8 cellular contexts compared by ENCODE assay signal in genomic region chr11:76207642-76208378, GRCh38. TPM values are rescaled to one million over a fixed set of nuclear protein-coding genes. Genes with fewer than 3 reads are reported as not detected.
DNase-seq lines count a peak whose midpoint lies in the region; ATAC-seq lines count a peak whose summit lies in the region.

No MANE protein-coding gene starts in this region.

- H3K36me3 Mint-ChIP-seq in activated CD4-positive, alpha-beta memory T cell treated with anti-CD3 and anti-CD28 coated beads, Interleukin-2, amount 10 ng/mL, durations not matched to agents 7 days and 5 days (ENCODE audit: low read depth) = no peaks in the 10 kb centered on the region
- H3K36me3 Mint-ChIP-seq in memory B cell = no peaks in the 10 kb centered on the region

- H3K9me3 Mint-ChIP-seq in activated CD4-positive, alpha-beta memory T cell treated with anti-CD3 and anti-CD28 coated beads, Interleukin-2, amount 10 ng/mL, durations not matched to agents 7 days and 5 days = no peaks in the 10 kb centered on the region
- H3K9me3 Mint-ChIP-seq in memory B cell = no peaks in the 10 kb centered on the region

- peaks cover 22% of the 10 kb centered on the region for H3K4me1 Mint-ChIP-seq in activated CD4-positive, alpha-beta memory T cell treated with anti-CD3 and anti-CD28 coated beads, Interleukin-2, amount 10 ng/mL, durations not matched to agents 7 days and 5 days
- H3K4me1 Mint-ChIP-seq in memory B cell = peaks cover 12% of the 10 kb centered on the region

- peak overlapping the region; percentile 74 for H3K4me3 Mint-ChIP-seq in activated CD4-positive, alpha-beta memory T cell treated with anti-CD3 and anti-CD28 coated beads, Interleukin-2, amount 10 ng/mL, durations not matched to agents 7 days and 5 days
- H3K4me3 Mint-ChIP-seq in memory B cell = peak overlapping the region; percentile 86

- peaks cover 71% of the 10 kb centered on the region for H3K27me3 Mint-ChIP-seq in activated CD4-positive, alpha-beta memory T cell treated with anti-CD3 and anti-CD28 coated beads, Interleukin-2, amount 10 ng/mL, durations not matched to agents 7 days and 5 days
- H3K27me3 Mint-ChIP-seq in memory B cell = peaks cover 21% of the 10 kb centered on the region

- CTCF ChIA-PET in activated CD4-positive, alpha-beta memory T cell treated with anti-CD3 and anti-CD28 coated beads, Interleukin-2, amount 10 ng/mL, durations not matched to agents 7 days and 5 days (lab: Charles Lee) = interaction anchor here (0.6 to 6.1 kb wide), 62 partner anchors 9 to 802 kb away, joined by 3 to 105 read pairs (median 4); partner anchors contain the start of genes GVQW3 and THAP12

- POLR2A ChIA-PET in activated CD4-positive, alpha-beta memory T cell treated with anti-CD3 and anti-CD28 coated beads, Interleukin-2, amount 10 ng/mL, durations not matched to agents 7 days and 5 days (lab: Charles Lee) = interaction anchor here (1.0 to 3.6 kb wide), 11 partner anchors 12 to 474 kb away, joined by 3 to 24 read pairs (median 5); partner anchors contain the start of genes GVQW3 and THAP12

- DNase-seq in NCI-H82 (lab: John Stamatoyannopoulos, UW) (peak; percentile 84), memory B cell (ENCODE audit: low spot score in 2 of 2) (peak; percentile 79 to 85)
- DNase-seq in activated CD4-positive, alpha-beta memory T cell treated with anti-CD3 and anti-CD28 coated beads, Interleukin-2, amount 10 ng/mL, durations not matched to agents 7 days and 5 days = peak; percentile 80
- DNase-seq in effector CD8-positive, alpha-beta T cell (lab: John Stamatoyannopoulos, UW) = peak; percentile 67
- DNase-seq in stimulated activated CD4-positive, alpha-beta T cell treated with anti-CD3 and anti-CD28 coated beads, TNF-alpha, amount 100 ng/mL, for 4 hours (ENCODE audit: low read depth in 3 of 3) = peak; percentile 52 to 72 (median 64)

- peak; percentile 60 for ATAC-seq in HG03521 (IDR thresholded peaks at IDR 0.05; ENCODE audit: unreplicated experiment)
- peak; percentile 76 for ATAC-seq in memory B cell (ENCODE audit: low read depth)
- ATAC-seq in HG03196 (IDR thresholded peaks at IDR 0.05; ENCODE audit: unreplicated experiment) = no peak

- H3K27ac Mint-ChIP-seq in activated CD4-positive, alpha-beta memory T cell treated with anti-CD3 and anti-CD28 coated beads, Interleukin-2, amount 10 ng/mL, durations not matched to agents 7 days and 5 days = no peak overlapping the region
- no peak overlapping the region for H3K27ac Mint-ChIP-seq in memory B cell

- H3K4me3 ChIP-seq in GM08714 (ENCODE audit: low read length) = peak overlapping the region; percentile 46; the same call in 1 of the 2 replicates

RNA-seq across cellular contexts. Expression of gene WNT11, which starts 1.5 kb away (rescaled TPM):
- total RNA-seq in activated CD4-positive, alpha-beta memory T cell treated with anti-CD3 and anti-CD28 coated beads, Interleukin-2, amount 10 ng/mL, durations not matched to agents 7 days and 5 days = under 1 TPM in 1 of 2 experiments, not detected in 1; 0.20 TPM
